In the genomic region with DNA sequence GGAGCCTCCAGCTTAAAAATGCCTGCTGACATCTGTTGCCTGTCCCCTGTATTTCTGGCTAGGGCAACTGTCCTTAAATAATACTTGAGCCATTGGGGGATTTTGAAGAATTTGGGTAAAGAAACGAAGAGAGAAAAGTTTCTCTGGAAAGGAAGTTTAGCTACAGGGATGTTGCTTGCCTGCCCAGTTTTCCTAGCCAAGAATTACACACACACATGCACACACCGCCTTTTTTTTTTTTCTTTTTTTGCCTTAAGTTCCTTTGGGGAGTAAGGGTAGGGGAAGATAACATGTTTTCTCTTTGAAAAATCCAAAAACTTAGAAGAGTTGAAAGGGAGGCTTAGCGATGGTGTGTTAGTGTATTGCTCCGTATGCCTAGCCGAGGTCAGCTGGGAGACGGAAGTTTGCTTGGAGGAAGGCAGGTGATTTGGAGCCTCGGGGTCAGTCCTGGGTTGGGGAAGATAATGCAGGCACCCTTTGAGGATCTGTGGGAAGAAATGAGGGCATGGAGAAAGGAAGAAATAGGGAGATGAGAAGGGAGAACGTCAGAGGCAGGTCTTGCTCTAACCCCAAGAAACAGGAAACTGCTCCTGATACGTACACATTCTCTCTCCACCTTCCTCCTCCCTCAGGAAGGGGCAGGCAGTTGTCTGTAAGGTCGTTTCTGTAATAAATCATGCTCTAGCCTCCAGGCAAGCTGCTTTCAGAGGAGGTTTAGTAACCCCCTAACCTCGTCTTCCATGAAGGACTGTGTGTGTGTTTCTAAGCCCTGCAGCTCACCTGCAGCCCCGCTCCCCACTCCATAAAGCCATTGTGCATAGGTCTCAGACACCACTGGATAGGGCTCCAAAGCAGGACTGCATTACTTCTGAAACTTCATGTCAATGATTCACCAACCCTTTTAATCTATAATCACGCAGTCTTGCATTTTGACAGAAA, we compare ENCODE assay signal across 8 cellular contexts. TPM values are rescaled to one million over a fixed set of nuclear protein-coding genes. Genes with fewer than 3 reads are reported as not detected.
DNase-seq lines count a peak whose midpoint lies in the region; ATAC-seq and TF ChIP-seq lines count a peak whose summit lies in the region.

No MANE protein-coding gene starts in this region.

- no peaks in the 10 kb centered on the region for H3K9me3 Mint-ChIP-seq in activated CD8-positive, alpha-beta memory T cell treated with anti-CD3 and anti-CD28 coated beads, Interleukin-2, amount 10 ng/mL, durations not matched to agents 7 days and 5 days (ENCODE audit: low read depth)

- DNase-seq in SK-N-MC (ENCODE audit: low read depth, low spot score) (no peak), heart left ventricle (no peak), gastrocnemius medialis (no peak), NCI-H2196 (lab: John Stamatoyannopoulos, UW; ENCODE audit: unreplicated experiment) (no peak)
- DNase-seq in activated CD8-positive, alpha-beta memory T cell treated with anti-CD3 and anti-CD28 coated beads, Interleukin-2, amount 10 ng/mL, durations not matched to agents 7 days and 5 days: no peak
- no peak for DNase-seq in activated CD4-positive, alpha-beta T cell treated with anti-CD3 and anti-CD28 coated beads for 48 hours

- CTCF ChIA-PET in activated CD8-positive, alpha-beta memory T cell treated with anti-CD3 and anti-CD28 coated beads, Interleukin-2, amount 10 ng/mL, durations not matched to agents 7 days and 5 days (lab: Charles Lee): interaction anchor here (0.6 to 5.9 kb wide), 18 partner anchors 8 to 612 kb away, joined by 3 to 83 read pairs (median 4); no protein-coding TSS in a partner anchor

- peak overlapping the region; percentile 33; the same call in 1 of the 2 replicates for H3K4me3 ChIP-seq in SK-N-MC
- H3K4me3 ChIP-seq in heart left ventricle: peak overlapping the region in 8 of 12 donors; percentile 2 to 42 (median 16)
- peak overlapping the region in 1 of 4 donors; percentile 9 for H3K4me3 ChIP-seq in gastrocnemius medialis

- H3K27ac Mint-ChIP-seq in activated CD8-positive, alpha-beta memory T cell treated with anti-CD3 and anti-CD28 coated beads, Interleukin-2, amount 10 ng/mL, durations not matched to agents 7 days and 5 days: no peak overlapping the region

- no peak overlapping the region; the same call in 1 of the 2 replicates for H3K27ac ChIP-seq in SK-N-MC
- peak overlapping the region; percentile 73 to 100 (median 99) for H3K27ac ChIP-seq in heart left ventricle
- peak overlapping the region; percentile 69 to 98 (median 72) for H3K27ac ChIP-seq in gastrocnemius medialis

- no peaks in the 10 kb centered on the region for H3K36me3 Mint-ChIP-seq in activated CD8-positive, alpha-beta memory T cell treated with anti-CD3 and anti-CD28 coated beads, Interleukin-2, amount 10 ng/mL, durations not matched to agents 7 days and 5 days

- H3K9me3 ChIP-seq in SK-N-MC (ENCODE audit: low read depth, low read length): no peaks in the 10 kb centered on the region
- peaks cover 0 to 4% (median 0%) of the 10 kb centered on the region in 12 donors for H3K9me3 ChIP-seq in heart left ventricle
- no peaks in the 10 kb centered on the region for H3K9me3 ChIP-seq in gastrocnemius medialis

- H3K27me3 Mint-ChIP-seq in activated CD8-positive, alpha-beta memory T cell treated with anti-CD3 and anti-CD28 coated beads, Interleukin-2, amount 10 ng/mL, durations not matched to agents 7 days and 5 days: no peaks in the 10 kb centered on the region

- in situ Hi-C loops in gastrocnemius medialis (cut with MboI; ENCODE audit: low sequenced_read_pairs in 4 of 4): loop anchor here (5.0 to 10.0 kb wide), 5 partner anchors 357 to 500 kb away; no protein-coding TSS in a partner anchor

- H3K27me3 ChIP-seq in heart left ventricle (no peaks in the 10 kb centered on the region), gastrocnemius medialis (no peaks in the 10 kb centered on the region)

- intact Hi-C loops in heart left ventricle (cut with DNase I): loop anchor here (1.0 to 10.0 kb wide), 17 partner anchors 53 to 990 kb away; a partner anchor contains a TSS
- intact Hi-C loops in gastrocnemius medialis (cut with DNase I; ENCODE audit: low total_unique reads): loop anchor here (1.0 to 10.0 kb wide), 4 partner anchors 280 to 612 kb away; no protein-coding TSS in a partner anchor

- no peak overlapping the region for H3K9ac ChIP-seq in SK-N-MC (ENCODE audit: insufficient read length)

- ATAC-seq in GM19438 (IDR thresholded peaks at IDR 0.05; ENCODE audit: low read depth, unreplicated experiment) (peak; percentile 46), heart left ventricle (peak in 2 of 4 donors; percentile 4 to 7), gastrocnemius medialis (no peak), GM21529 (IDR thresholded peaks at IDR 0.05; ENCODE audit: unreplicated experiment) (no peak)
- ATAC-seq in activated CD8-positive, alpha-beta memory T cell treated with anti-CD3 and anti-CD28 coated beads, Interleukin-2, amount 10 ng/mL, durations not matched to agents 7 days and 5 days: no peak

- H3K36me3 ChIP-seq in SK-N-MC (ENCODE audit: insufficient read depth, low read length): 0 out of 2 replicates have a peak, but pooled peaks cover 3% of the 10 kb centered on the region
- H3K36me3 ChIP-seq in heart left ventricle: peaks cover 0 to 13% (median 0%) of the 10 kb centered on the region in 9 donors
- no peaks in the 10 kb centered on the region for H3K36me3 ChIP-seq in gastrocnemius medialis

- WGBS in heart left ventricle, 4 donors: 27 to 38% (median 30%) methylated on average over 13 of the region's 13 CpGs

- peaks cover 32% of the 10 kb centered on the region for H3K4me1 Mint-ChIP-seq in activated CD8-positive, alpha-beta memory T cell treated with anti-CD3 and anti-CD28 coated beads, Interleukin-2, amount 10 ng/mL, durations not matched to agents 7 days and 5 days

- H3K4me3 Mint-ChIP-seq in activated CD8-positive, alpha-beta memory T cell treated with anti-CD3 and anti-CD28 coated beads, Interleukin-2, amount 10 ng/mL, durations not matched to agents 7 days and 5 days: no peak overlapping the region

- TF ChIP-seq CTCF in heart left ventricle (IDR thresholded peaks at IDR 0.05) (no peak), gastrocnemius medialis (IDR thresholded peaks at IDR 0.05 in 4 of 5, conservative IDR thresholded peaks at IDR 0.05 in 1 of 5) (no peak)

- H3K4me1 ChIP-seq in heart left ventricle (peaks cover 32 to 95% (median 85%) of the 10 kb centered on the region in 12 donors), gastrocnemius medialis (peaks cover 76 to 87% of the 10 kb centered on the region in 2 donors)

- TF ChIP-seq POLR2A in heart left ventricle (IDR thresholded peaks at IDR 0.05) (no peak), gastrocnemius medialis (IDR thresholded peaks at IDR 0.05) (no peak)

RNA-seq across cellular contexts. Expression of a gene that starts 10.5 kb away (rescaled TPM):
- 10 to 100 TPM; 17.8 to 36.4 (median 21.1) TPM for total RNA-seq in heart left ventricle
- polyA plus RNA-seq in heart left ventricle: 10 to 100 TPM in 1 of 2 donors, 1 to 10 TPM in 1; 7.4 to 16.0 TPM
- total RNA-seq in gastrocnemius medialis: 10 to 100 TPM; 12.7 to 26.5 (median 19.4) TPM
- total RNA-seq in activated CD8-positive, alpha-beta memory T cell treated with anti-CD3 and anti-CD28 coated beads, Interleukin-2, amount 10 ng/mL, durations not matched to agents 7 days and 5 days: 1 to 10 TPM; 2.6 to 3.5 TPM
